Comparison of ENCODE assay signal across 8 cellular contexts in genomic region chr1:155167166-155168104, GRCh38. TPM values are rescaled to one million over a fixed set of nuclear protein-coding genes. Genes with fewer than 3 reads are reported as not detected.
DNase-seq lines count a peak whose midpoint lies in the region; ATAC-seq and TF ChIP-seq lines count a peak whose summit lies in the region.

No MANE protein-coding gene starts in this region.

- peaks cover 13% of the 10 kb centered on the region for H3K79me2 ChIP-seq in ACC112 (ENCODE audit: control insufficient read depth, insufficient read depth, low read length, unreplicated experiment)

- H3K27ac ChIP-seq in ACC112 (ENCODE audit: low read depth, low read length), result no peak overlapping the region
- no peak overlapping the region for H3K27ac ChIP-seq in cardiac muscle cell
- peak overlapping the region in 2 of 4 donors; percentile 65 to 71 for H3K27ac ChIP-seq in tibial nerve

- TF ChIP-seq EP300 in tibial nerve (IDR thresholded peaks at IDR 0.05), result peak in 1 of 2 donors; percentile 32

- no peak overlapping the region for H3K4me3 ChIP-seq in ACC112 (ENCODE audit: low read depth, low read length)
- peak overlapping the region; percentile 7 for H3K4me3 ChIP-seq in cardiac muscle cell
- H3K4me3 ChIP-seq in tibial nerve, result no peak overlapping the region

- H3K9me3 ChIP-seq in cardiac muscle cell (ENCODE audit: low read depth) (no peaks in the 10 kb centered on the region), tibial nerve (no peaks in the 10 kb centered on the region)

- peak; percentile 92 for TF ChIP-seq CTCF in cardiac muscle cell (IDR thresholded peaks at IDR 0.05; ENCODE audit: low read depth, low read length)
- TF ChIP-seq CTCF in tibial nerve (IDR thresholded peaks at IDR 0.05), result peak; percentile 76 to 95 (median 94)

- H3K4me1 ChIP-seq in ACC112 (ENCODE audit: control insufficient read depth, insufficient read depth, low read length, unreplicated experiment), result peaks cover 6% of the 10 kb centered on the region
- H3K4me1 ChIP-seq in cardiac muscle cell (ENCODE audit: low read depth), result peaks cover 5% of the 10 kb centered on the region
- H3K4me1 ChIP-seq in tibial nerve, result peaks cover 0 to 32% (median 20%) of the 10 kb centered on the region in 4 donors

- H3K4me3 Mint-ChIP-seq in activated naive CD8-positive, alpha-beta T cell treated with anti-CD3 and anti-CD28 coated beads, Interleukin-2, amount 50 U/mL, for 24 hours, result peak overlapping the region; percentile 37

- DNase-seq in GM19238 (ENCODE audit: insufficient read length, low spot score), result peak; percentile 65
- peak; percentile 55 for DNase-seq in NCI-H1436 treated with DMSO at 0.1 percent for 48 hours (lab: John Stamatoyannopoulos, UW)
- peak; percentile 80 for DNase-seq in SW480 (ENCODE audit: low spot score)
- DNase-seq in activated naive CD8-positive, alpha-beta T cell treated with anti-CD3 and anti-CD28 coated beads, Interleukin-2, amount 50 U/mL, for 24 hours, result peak; percentile 92
- peak; percentile 92 to 95 for DNase-seq in cardiac muscle cell (ENCODE audit: low read depth in 1 of 2, low spot score in 1 of 2)
- DNase-seq in pons (ENCODE audit: low spot score), result peak; percentile 91
- DNase-seq in tibial nerve (ENCODE audit: low spot score in 2 of 2), result peak; percentile 78 to 83

- peak; percentile 86 for ATAC-seq in activated naive CD8-positive, alpha-beta T cell treated with anti-CD3 and anti-CD28 coated beads, Interleukin-2, amount 50 U/mL, for 24 hours

- H2AFZ ChIP-seq in ACC112 (ENCODE audit: low read length, unreplicated experiment), result peak overlapping the region; percentile 6

- no peaks in the 10 kb centered on the region for H3K9me3 Mint-ChIP-seq in activated naive CD8-positive, alpha-beta T cell treated with anti-CD3 and anti-CD28 coated beads, Interleukin-2, amount 50 U/mL, for 24 hours

- no peak for TF ChIP-seq POLR2A in tibial nerve (IDR thresholded peaks at IDR 0.05)

- 6% methylated on average over 17 to 23 of the region's 28 CpGs for WGBS in tibial nerve, 2 donors

- peaks cover 25% of the 10 kb centered on the region for H3K36me3 Mint-ChIP-seq in activated naive CD8-positive, alpha-beta T cell treated with anti-CD3 and anti-CD28 coated beads, Interleukin-2, amount 50 U/mL, for 24 hours (ENCODE audit: low read depth)

- H3K27me3 Mint-ChIP-seq in activated naive CD8-positive, alpha-beta T cell treated with anti-CD3 and anti-CD28 coated beads, Interleukin-2, amount 50 U/mL, for 24 hours, result no peaks in the 10 kb centered on the region

- peak overlapping the region; percentile 38 for H3K27ac Mint-ChIP-seq in activated naive CD8-positive, alpha-beta T cell treated with anti-CD3 and anti-CD28 coated beads, Interleukin-2, amount 50 U/mL, for 24 hours

- H3K27me3 ChIP-seq in ACC112 (ENCODE audit: insufficient read depth, low read length) (no peaks in the 10 kb centered on the region), cardiac muscle cell (no peaks in the 10 kb centered on the region), tibial nerve (no peaks in the 10 kb centered on the region)

- H3K36me3 ChIP-seq in ACC112 (ENCODE audit: insufficient read depth, low read length) (no peaks in the 10 kb centered on the region), cardiac muscle cell (peaks cover 3% of the 10 kb centered on the region), tibial nerve (peaks cover 0 to 27% (median 0%) of the 10 kb centered on the region in 3 donors)

- peaks cover 23% of the 10 kb centered on the region for H3K4me1 Mint-ChIP-seq in activated naive CD8-positive, alpha-beta T cell treated with anti-CD3 and anti-CD28 coated beads, Interleukin-2, amount 50 U/mL, for 24 hours

RNA-seq across cellular contexts. Expression of gene KRTCAP2, which starts 5.7 kb away (rescaled TPM):
- total RNA-seq in cardiac muscle cell (122 and 124 TPM in 2 replicates), tibial nerve (100 to 1,000 TPM; 102 to 167 (median 146) TPM)
- polyA plus RNA-seq in cardiac muscle cell, result 357 and 428 TPM in 2 replicates

RNA-seq across cellular contexts. Expression of gene TRIM46, which starts 6.2 kb away (rescaled TPM):
- total RNA-seq in cardiac muscle cell (3.6 and 5.4 TPM in 2 replicates), tibial nerve (10 to 100 TPM in 2 of 4 donors, 1 to 10 TPM in 2; 6.0 to 20.4 (median 12.7) TPM)
- polyA plus RNA-seq in cardiac muscle cell, result 2.9 and 3.2 TPM in 2 replicates

RNA-seq across cellular contexts. Expression of gene DPM3, which starts 27.1 kb away (rescaled TPM):
- total RNA-seq in cardiac muscle cell (102 and 114 TPM in 2 replicates), tibial nerve (100 to 1,000 TPM in 2 of 4 donors, 10 to 100 TPM in 2; 74.7 to 115 (median 95.6) TPM)
- 105 and 110 TPM in 2 replicates for polyA plus RNA-seq in cardiac muscle cell

RNA-seq across cellular contexts. Expression of gene SLC50A1, which starts 31.8 kb away (rescaled TPM):
- total RNA-seq in cardiac muscle cell (18.4 and 20.9 TPM in 2 replicates), tibial nerve (10 to 100 TPM in 3 of 4 donors, 1 to 10 TPM in 1; 5.7 to 33.9 (median 14.9) TPM)
- polyA plus RNA-seq in cardiac muscle cell, result 45.1 and 50.7 TPM in 2 replicates

RNA-seq across cellular contexts. Expression of gene EFNA1, which starts 39.8 kb away (rescaled TPM):
- total RNA-seq in cardiac muscle cell, result 39.1 and 43.1 TPM in 2 replicates
- 83.5 and 104 TPM in 2 replicates for polyA plus RNA-seq in cardiac muscle cell
- total RNA-seq in tibial nerve, result 10 to 100 TPM; 27.4 to 41.4 (median 34.0) TPM
